ENCODE assay signal across 9 cellular contexts in genomic region chr1:244322791-244323521, GRCh38.
DNase-seq lines count a peak whose midpoint lies in the region; ATAC-seq, FAIRE-seq and TF ChIP-seq lines count a peak whose summit lies in the region.
"Had no signal": no experiment of that assay in that cellular context is flagged by ENCODE, and none has a peak within 500 bp of the region (broad histone marks: within the 10 kb centered on the region; RNA-seq: fewer than 3 reads in every experiment).

No MANE protein-coding gene starts in this region.

- H3K4me1 ChIP-seq in HUES48 (ENCODE audit: control insufficient read depth, insufficient read depth, low read length) (peaks cover 13% of the 10 kb centered on the region), pancreas (peaks cover 0 to 15% (median 10%) of the 10 kb centered on the region in 3 donors), HAP-1 (no peaks in the 10 kb centered on the region)

- peak overlapping the region; percentile 41 for H3K4me3 Mint-ChIP-seq in activated CD8-positive, alpha-beta T cell treated with anti-CD3 and anti-CD28 coated beads, Interleukin-2, amount 10 ng/mL, durations not matched to agents 7 days and 5 days

- H3K4me3 ChIP-seq in BJ (ENCODE audit: low read depth, low read length), result no peak overlapping the region
- no peak overlapping the region for H3K4me3 ChIP-seq in HUES48 (ENCODE audit: low read depth, low read length)
- peak overlapping the region in 1 of 4 donors; percentile 14 for H3K4me3 ChIP-seq in pancreas
- H3K4me3 ChIP-seq in HAP-1, result no peak overlapping the region

- in situ Hi-C loops in HAP-1 (cut with MboI; ENCODE audit: low sequenced_read_pairs) (no loop called here), GM13977 (cut with MboI; ENCODE audit: low pct_unique_long_range_greater_than_20kb, low sequenced_read_pairs, unreplicated experiment) (no loop called here)

- peaks cover 4% of the 10 kb centered on the region for H3K9me3 Mint-ChIP-seq in activated CD8-positive, alpha-beta T cell treated with anti-CD3 and anti-CD28 coated beads, Interleukin-2, amount 10 ng/mL, durations not matched to agents 7 days and 5 days (ENCODE audit: insufficient read depth)

- DNase-seq in BJ (ENCODE audit: low read depth) (peak; percentile 94), fibroblast of the conjunctiva (ENCODE audit: low read depth) (peak; percentile 94), pancreas (peak in 3 of 6 donors; percentile 39 to 78 (median 63)), HAP-1 (ENCODE audit: low spot score in 2 of 2) (no peak), GM13977 (ENCODE audit: low spot score) (no peak)
- peak; percentile 61 for DNase-seq in activated CD8-positive, alpha-beta T cell treated with anti-CD3 and anti-CD28 coated beads, Interleukin-2, amount 10 ng/mL, durations not matched to agents 7 days and 5 days

- TF ChIP-seq CTCF in BJ (IDR thresholded peaks at IDR 0.05; ENCODE audit: insufficient read depth, low read depth, low read length), result no peak
- no peak for TF ChIP-seq CTCF in pancreas (IDR thresholded peaks at IDR 0.05)
- no peak for TF ChIP-seq CTCF in GM13977 (IDR thresholded peaks at IDR 0.05; ENCODE audit: extremely low read depth, insufficient read depth, missing control alignments)

- no peak overlapping the region for H3K9ac ChIP-seq in HUES48 (ENCODE audit: low read depth, low read length)
- H3K9ac ChIP-seq: KMS-11 had no signal

- H3K4me1 Mint-ChIP-seq in activated CD8-positive, alpha-beta T cell treated with anti-CD3 and anti-CD28 coated beads, Interleukin-2, amount 10 ng/mL, durations not matched to agents 7 days and 5 days (ENCODE audit: low read depth), result peaks cover 72% of the 10 kb centered on the region

- CTCF ChIA-PET in BJ (lab: Yijun Ruan, JAX), result no interaction called here
- CTCF ChIA-PET in activated CD8-positive, alpha-beta T cell treated with anti-CD3 and anti-CD28 coated beads, Interleukin-2, amount 10 ng/mL, durations not matched to agents 7 days and 5 days (lab: Charles Lee), result interaction anchor here (0.9 to 1.9 kb wide), 2 partner anchors 12 to 24 kb away, joined by 3 to 5 read pairs; no protein-coding TSS in a partner anchor

- ATAC-seq in activated CD8-positive, alpha-beta T cell treated with anti-CD3 and anti-CD28 coated beads, Interleukin-2, amount 10 ng/mL, durations not matched to agents 7 days and 5 days, result peak; percentile 40
- peak; percentile 90 to 95 (median 94) for ATAC-seq in pancreas
- no peak for ATAC-seq in GM21619 (IDR thresholded peaks at IDR 0.05; ENCODE audit: unreplicated experiment)

- WGBS in pancreas, 2 donors, result 20 to 24% methylated on average over 6 of the region's 6 CpGs

- H3K27ac Mint-ChIP-seq in activated CD8-positive, alpha-beta T cell treated with anti-CD3 and anti-CD28 coated beads, Interleukin-2, amount 10 ng/mL, durations not matched to agents 7 days and 5 days, result peak overlapping the region; percentile 73

- intact Hi-C loops in pancreas (cut with DNase I), result no loop called here

- no peaks in the 10 kb centered on the region for H3K36me3 ChIP-seq in BJ (ENCODE audit: control insufficient read depth, insufficient read depth, low read length)
- H3K36me3 ChIP-seq in HUES48 (ENCODE audit: control insufficient read depth, insufficient read depth, low read length), result no peaks in the 10 kb centered on the region
- no peaks in the 10 kb centered on the region for H3K36me3 ChIP-seq in pancreas
- H3K36me3 ChIP-seq in HAP-1 (replicated peaks), result no peaks in the 10 kb centered on the region

- H3K27me3 ChIP-seq in BJ (ENCODE audit: control insufficient read depth, insufficient read depth, low read length) (no peaks in the 10 kb centered on the region), HUES48 (ENCODE audit: control insufficient read depth, insufficient read depth, low read length) (no peaks in the 10 kb centered on the region), pancreas (no peaks in the 10 kb centered on the region), HAP-1 (ENCODE audit: low read depth) (no peaks in the 10 kb centered on the region)

- peaks cover 16% of the 10 kb centered on the region for H3K36me3 Mint-ChIP-seq in activated CD8-positive, alpha-beta T cell treated with anti-CD3 and anti-CD28 coated beads, Interleukin-2, amount 10 ng/mL, durations not matched to agents 7 days and 5 days (ENCODE audit: low read depth)

- POLR2A ChIA-PET in BJ (lab: Charles Lee), result no interaction called here
- POLR2A ChIA-PET in activated CD8-positive, alpha-beta T cell treated with anti-CD3 and anti-CD28 coated beads, Interleukin-2, amount 10 ng/mL, durations not matched to agents 7 days and 5 days (lab: Charles Lee), result interaction anchor here (0.5 to 1.9 kb wide), 3 partner anchors 108 to 1845 kb away, joined by 3 to 5 read pairs (median 5); no protein-coding TSS in a partner anchor

- H3K27ac ChIP-seq in HUES48 (ENCODE audit: low read depth, low read length) (peak overlapping the region; percentile 93), pancreas (peak overlapping the region; percentile 40 to 90 (median 79))
- H3K27ac ChIP-seq: KMS-11 had no signal

- H3K9me3 ChIP-seq in HUES48 (ENCODE audit: control insufficient read depth, insufficient read depth, low read length) (no peaks in the 10 kb centered on the region), pancreas (no peaks in the 10 kb centered on the region), HAP-1 (0 out of 2 replicates have a peak, but pooled peaks cover 2% of the 10 kb centered on the region)

- peaks cover 2% of the 10 kb centered on the region for H3K27me3 Mint-ChIP-seq in activated CD8-positive, alpha-beta T cell treated with anti-CD3 and anti-CD28 coated beads, Interleukin-2, amount 10 ng/mL, durations not matched to agents 7 days and 5 days (ENCODE audit: low read depth)

- no peak for FAIRE-seq in pancreas (lab: Jason Lieb, UNC)

Comparison
In these comparisons a context has a peak if more than half of its experiments do, and no peak if none do; other contexts are left out.
1. DNase-seq: peak in BJ (single experiment), activated CD8-positive, alpha-beta T cell treated with anti-CD3 and anti-CD28 coated beads, Interleukin-2, amount 10 ng/mL, durations not matched to agents 7 days and 5 days (single experiment) and fibroblast of the conjunctiva (single experiment); none in HAP-1 (0 of 2) and GM13977 (single experiment).